Comparison of ENCODE assay signal across 8 cellular contexts in the genomic region with DNA sequence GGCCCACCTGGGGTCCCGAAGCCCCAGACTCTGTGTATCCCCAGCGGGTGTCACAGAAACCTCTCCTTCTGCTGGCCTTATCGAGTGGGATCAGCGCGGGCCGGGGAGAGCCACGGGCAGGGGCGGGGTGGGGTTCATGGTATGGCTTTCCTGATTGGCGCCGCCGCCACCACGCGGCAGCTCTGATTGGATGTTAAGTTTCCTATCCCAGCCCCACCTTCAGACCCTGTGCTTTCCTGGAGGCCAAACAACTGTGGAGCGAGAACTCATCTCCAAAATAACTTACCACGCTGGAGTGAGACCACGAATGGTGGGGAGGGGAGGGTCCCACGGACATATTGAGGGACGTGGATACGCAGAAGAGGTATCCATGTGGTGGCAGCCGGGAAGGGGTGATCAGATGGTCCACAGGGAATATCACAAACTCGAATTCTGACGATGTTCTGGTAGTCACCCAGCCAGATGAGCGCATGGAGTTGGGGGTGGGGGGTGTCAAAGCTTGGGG. TPM values are rescaled to one million over a fixed set of nuclear protein-coding genes. Genes with fewer than 3 reads are reported as not detected.
DNase-seq lines count a peak whose midpoint lies in the region; ATAC-seq and TF ChIP-seq lines count a peak whose summit lies in the region.

No MANE protein-coding gene starts in this region.

- no peak overlapping the region for H2BK5ac ChIP-seq in trophoblast cell (ENCODE audit: low read depth, low read length, poor library complexity)

- no peak overlapping the region for H3K23ac ChIP-seq in trophoblast cell (ENCODE audit: low read length)

- no peaks in the 10 kb centered on the region for H3K79me2 ChIP-seq in trophoblast cell (ENCODE audit: control insufficient read depth, insufficient read depth, low read length, poor library complexity)

- H3K4ac ChIP-seq in trophoblast cell (ENCODE audit: low read depth, low read length): no peak overlapping the region

- peaks cover 2% of the 10 kb centered on the region for H3K36me3 Mint-ChIP-seq in IgD-negative memory B cell
- H3K36me3 Mint-ChIP-seq in T-helper 1 cell treated with Interleukin-12 subunit alpha and Interleukin-12 subunit beta and Interleukin-4 antibody, amounts not matched to agents 30 μg/mL and 1 μg/mL, for 36 hours (ENCODE audit: low read depth): peaks cover 24% of the 10 kb centered on the region
- peaks cover 11% of the 10 kb centered on the region for H3K36me3 Mint-ChIP-seq in endothelial cell (ENCODE audit: low read depth, unreplicated experiment)

- H3K18ac ChIP-seq in trophoblast cell (ENCODE audit: low read length): no peak overlapping the region

- no peak overlapping the region for H4K91ac ChIP-seq in trophoblast cell (ENCODE audit: low read depth, low read length)

- H2AFZ ChIP-seq in trophoblast cell (ENCODE audit: insufficient read depth, low read length, poor library complexity): peak overlapping the region; percentile 27

- H3K27me3 ChIP-seq in trophoblast cell (ENCODE audit: insufficient read depth, low read length): peaks cover 69% of the 10 kb centered on the region

- peaks cover 28 to 44% (median 33%) of the 10 kb centered on the region in 3 donors for H3K4me1 Mint-ChIP-seq in IgD-negative memory B cell
- peaks cover 57% of the 10 kb centered on the region for H3K4me1 Mint-ChIP-seq in T-helper 1 cell treated with Interleukin-12 subunit alpha and Interleukin-12 subunit beta and Interleukin-4 antibody, amounts not matched to agents 30 μg/mL and 1 μg/mL, for 36 hours (ENCODE audit: low read depth)
- peaks cover 16% of the 10 kb centered on the region for H3K4me1 Mint-ChIP-seq in endothelial cell (ENCODE audit: unreplicated experiment)

- peaks cover 0 to 7% (median 0%) of the 10 kb centered on the region in 3 donors for H3K9me3 Mint-ChIP-seq in IgD-negative memory B cell
- no peaks in the 10 kb centered on the region for H3K9me3 Mint-ChIP-seq in T-helper 1 cell treated with Interleukin-12 subunit alpha and Interleukin-12 subunit beta and Interleukin-4 antibody, amounts not matched to agents 30 μg/mL and 1 μg/mL, for 36 hours
- H3K9me3 Mint-ChIP-seq in endothelial cell (ENCODE audit: unreplicated experiment): no peaks in the 10 kb centered on the region

- no peak for TF ChIP-seq CTCF in endothelial cell (IDR thresholded peaks at IDR 0.05; ENCODE audit: unreplicated experiment)

- H3K9ac ChIP-seq in trophoblast cell (ENCODE audit: low read length): no peak overlapping the region

- H4K12ac ChIP-seq in trophoblast cell (ENCODE audit: low read depth, low read length): no peak overlapping the region

- H3K79me1 ChIP-seq in trophoblast cell (ENCODE audit: low read length): no peaks in the 10 kb centered on the region

- H3K27ac Mint-ChIP-seq in IgD-negative memory B cell (peak overlapping the region in 2 of 3 donors; percentile 82 to 85), endothelial cell (ENCODE audit: unreplicated experiment) (no peak overlapping the region)
- H3K27ac Mint-ChIP-seq in T-helper 1 cell treated with Interleukin-12 subunit alpha and Interleukin-12 subunit beta and Interleukin-4 antibody, amounts not matched to agents 30 μg/mL and 1 μg/mL, for 36 hours: peak overlapping the region; percentile 72

- no peak overlapping the region for H3K4me3 ChIP-seq in trophoblast cell (ENCODE audit: low read depth, low read length)

- H2BK120ac ChIP-seq in trophoblast cell (ENCODE audit: insufficient read depth, low read length, poor library complexity): no peak overlapping the region

- no peak overlapping the region for H2BK12ac ChIP-seq in trophoblast cell (ENCODE audit: low read length)

- H4K8ac ChIP-seq in trophoblast cell (ENCODE audit: low read depth, low read length): no peak overlapping the region

- peaks cover 17 to 24% of the 10 kb centered on the region in 2 experiments for H3K4me1 ChIP-seq in trophoblast cell (ENCODE audit: control insufficient read depth in 1 of 2, insufficient read depth in 2 of 2, low read length in 2 of 2)

- H3K4me3 Mint-ChIP-seq in IgD-negative memory B cell: peak overlapping the region; percentile 73 to 93 (median 86)
- H3K4me3 Mint-ChIP-seq in T-helper 1 cell treated with Interleukin-12 subunit alpha and Interleukin-12 subunit beta and Interleukin-4 antibody, amounts not matched to agents 30 μg/mL and 1 μg/mL, for 36 hours: peak overlapping the region; percentile 66
- H3K4me3 Mint-ChIP-seq in endothelial cell (ENCODE audit: unreplicated experiment): peak overlapping the region; percentile 25

- peak overlapping the region; percentile 46 for H3K4me2 ChIP-seq in trophoblast cell (ENCODE audit: low read length)

- DNase-seq in EL: peak; percentile 83
- no peak for DNase-seq in endothelial cell (ENCODE audit: low spot score)
- peak in 1 of 2 donors; percentile 39 for DNase-seq in trophoblast cell

- peaks cover 35% of the 10 kb centered on the region for H3K9me3 ChIP-seq in trophoblast cell (ENCODE audit: insufficient read depth, low read depth, low read length)

- H3K27ac ChIP-seq in trophoblast cell (ENCODE audit: low read depth, low read length): no peak overlapping the region

- no CpG with 5 or more reads among the region's 23 CpGs for WGBS in trophoblast cell (ENCODE audit: extremely low coverage, insufficient coverage, insufficient read length)

- no peak overlapping the region for H3K14ac ChIP-seq in trophoblast cell (ENCODE audit: low read length)

- H2AK5ac ChIP-seq in trophoblast cell (ENCODE audit: low read length): no peak overlapping the region

- no peak for ATAC-seq in GM21825 (IDR thresholded peaks at IDR 0.05; ENCODE audit: unreplicated experiment)
- no peak for ATAC-seq in GM21737 (IDR thresholded peaks at IDR 0.05; ENCODE audit: unreplicated experiment)
- ATAC-seq in HG03342 (IDR thresholded peaks at IDR 0.05; ENCODE audit: unreplicated experiment): no peak

- H3K27me3 Mint-ChIP-seq in IgD-negative memory B cell: peaks cover 47% of the 10 kb centered on the region
- peaks cover 59% of the 10 kb centered on the region for H3K27me3 Mint-ChIP-seq in T-helper 1 cell treated with Interleukin-12 subunit alpha and Interleukin-12 subunit beta and Interleukin-4 antibody, amounts not matched to agents 30 μg/mL and 1 μg/mL, for 36 hours (ENCODE audit: low read depth)
- peaks cover 36% of the 10 kb centered on the region for H3K27me3 Mint-ChIP-seq in endothelial cell (ENCODE audit: unreplicated experiment)

- H3K36me3 ChIP-seq in trophoblast cell (ENCODE audit: control insufficient read depth in 1 of 2, insufficient read depth in 2 of 2, low read length in 2 of 2): peaks cover 0 to 2% of the 10 kb centered on the region in 2 experiments

RNA-seq across cellular contexts. Expression of a gene that starts 1.0 kb away (rescaled TPM):
- polyA plus RNA-seq in IgD-negative memory B cell: not detected
- total RNA-seq in endothelial cell (ENCODE audit: unreplicated experiment): not detected
- polyA plus RNA-seq in trophoblast cell (2013): 0.15 and 0.17 TPM in 2 replicates

RNA-seq across cellular contexts. Expression of a gene that starts 2.0 kb away (rescaled TPM):
- 0.81 TPM for polyA plus RNA-seq in IgD-negative memory B cell
- 0.36 TPM for total RNA-seq in endothelial cell (ENCODE audit: unreplicated experiment)
- polyA plus RNA-seq in trophoblast cell (2013): 0.03 and 0.07 TPM in 2 replicates

RNA-seq across cellular contexts. Expression of a gene that starts 17.8 kb away (rescaled TPM):
- polyA plus RNA-seq in IgD-negative memory B cell: 9.2 TPM
- total RNA-seq in endothelial cell (ENCODE audit: unreplicated experiment): 7.2 TPM
- 1.5 and 1.7 TPM in 2 replicates for polyA plus RNA-seq in trophoblast cell (2013)

RNA-seq across cellular contexts. Expression of a gene that starts 20.9 kb away (rescaled TPM):
- polyA plus RNA-seq in IgD-negative memory B cell: 2.6 TPM
- total RNA-seq in endothelial cell (ENCODE audit: unreplicated experiment): 8.2 TPM
- polyA plus RNA-seq in trophoblast cell (2013): 1.8 and 1.9 TPM in 2 replicates

RNA-seq across cellular contexts. Expression of a gene that starts 27.1 kb away (rescaled TPM):
- 12.8 TPM for polyA plus RNA-seq in IgD-negative memory B cell
- 18.9 TPM for total RNA-seq in endothelial cell (ENCODE audit: unreplicated experiment)
- 11.9 and 12.2 TPM in 2 replicates for polyA plus RNA-seq in trophoblast cell (2013)

Comparison
In these comparisons a context has a peak if more than half of its experiments do, and no peak if none do; other contexts are left out.
1. H3K4me3 Mint-ChIP-seq: peak in every context shown above with its lines; median percentile 86 in IgD-negative memory B cell; 66 in T-helper 1 cell treated with Interleukin-12 subunit alpha and Interleukin-12 subunit beta and Interleukin-4 antibody, amounts not matched to agents 30 μg/mL and 1 μg/mL, for 36 hours; 25 in endothelial cell.